In genomic region chr2:104654813-104655212, GRCh38 we compare ENCODE assay signal across 18 cellular contexts.
DNase-seq lines count a peak whose midpoint lies in the region; ATAC-seq and TF ChIP-seq lines count a peak whose summit lies in the region.
"Had no signal": no experiment of that assay in that cellular context is flagged by ENCODE, and none has a peak within 500 bp of the region (broad histone marks: within the 10 kb centered on the region; RNA-seq: fewer than 3 reads in every experiment).

No MANE protein-coding gene starts in this region.

- H2AFZ ChIP-seq in parathyroid adenoma, result no peak overlapping the region

- no peak overlapping the region for H3K4me3 ChIP-seq in parathyroid adenoma (ENCODE audit: low read depth, low read length)

- in situ Hi-C loops in KBM-7 (cut with MboI; ENCODE audit: low pct_unique_long_range_greater_than_20kb, low sequenced_read_pairs), result no loop called here

- no peak for TF ChIP-seq CTCF in parathyroid adenoma (IDR thresholded peaks at IDR 0.05)

- H3K4me1 ChIP-seq in parathyroid adenoma, result no peaks in the 10 kb centered on the region

- peak; percentile 48 for ATAC-seq in esophagus mucosa
- ATAC-seq in left ventricle myocardium superior, result peak; percentile 89
- ATAC-seq in HG03097 (IDR thresholded peaks at IDR 0.05; ENCODE audit: low FRiP score, unreplicated experiment), result no peak
- no peak for ATAC-seq in GM18502 (IDR thresholded peaks at IDR 0.05; ENCODE audit: poor library complexity, unreplicated experiment)

- peak; percentile 44 for DNase-seq in KBM-7
- peak; percentile 51 for DNase-seq in left ventricle myocardium superior
- no peak for DNase-seq in activated naive CD4-positive, alpha-beta T cell treated with anti-CD3 and anti-CD28 coated beads for 36 hours
- DNase-seq in germinal center (ENCODE audit: low spot score), result no peak
- DNase-seq: AML-193; CD4-positive, CD25-positive, alpha-beta regulatory T cell; DMS53; HFFc6; NCI-H1105 treated with DMSO at 0.1 percent for 48 hours; NCI-H2029; NCI-H2171 treated with DMSO at 0.1 percent for 48 hours; NCI-H524 treated with DMSO at 0.1 percent for 48 hours had no signal

- no peaks in the 10 kb centered on the region for H3K9me3 ChIP-seq in parathyroid adenoma (ENCODE audit: control insufficient read depth, low read length)

- no peaks in the 10 kb centered on the region for H3K79me2 ChIP-seq in parathyroid adenoma

- no peak overlapping the region for H3K4me3 Mint-ChIP-seq in activated naive CD4-positive, alpha-beta T cell treated with anti-CD3 and anti-CD28 coated beads for 36 hours
- H3K4me3 Mint-ChIP-seq: CD4-positive, CD25-positive, alpha-beta regulatory T cell; HFFc6 had no signal

- no peaks in the 10 kb centered on the region for H3K27me3 ChIP-seq in parathyroid adenoma (ENCODE audit: control insufficient read depth, insufficient read depth, low read length)

- intact Hi-C loops in left ventricle myocardium superior (cut with micrococcal nuclease), result no loop called here
- intact Hi-C loops in activated naive CD4-positive, alpha-beta T cell treated with anti-CD3 and anti-CD28 coated beads for 36 hours (cut with micrococcal nuclease), result no loop called here

- H3K4me1 Mint-ChIP-seq in activated naive CD4-positive, alpha-beta T cell treated with anti-CD3 and anti-CD28 coated beads for 36 hours (ENCODE audit: low read depth), result peaks cover 3% of the 10 kb centered on the region

- CTCF ChIA-PET in activated naive CD4-positive, alpha-beta T cell treated with anti-CD3 and anti-CD28 coated beads for 36 hours (lab: Charles Lee), result no interaction called here

- no peak overlapping the region for H3K4me2 ChIP-seq in parathyroid adenoma (ENCODE audit: low read length)
- H3K4me2 ChIP-seq: KMS-11 had no signal

- no peak overlapping the region for H3K9ac ChIP-seq in parathyroid adenoma
- H3K9ac ChIP-seq: KMS-11 had no signal

- H3K36me3 ChIP-seq in parathyroid adenoma (ENCODE audit: control insufficient read depth, insufficient read depth, low read length), result no peaks in the 10 kb centered on the region

- H3K27ac Mint-ChIP-seq in activated naive CD4-positive, alpha-beta T cell treated with anti-CD3 and anti-CD28 coated beads for 36 hours, result no peak overlapping the region
- H3K27ac Mint-ChIP-seq: CD4-positive, CD25-positive, alpha-beta regulatory T cell; HFFc6 had no signal

- peaks cover 32% of the 10 kb centered on the region for H3K27me3 Mint-ChIP-seq in activated naive CD4-positive, alpha-beta T cell treated with anti-CD3 and anti-CD28 coated beads for 36 hours (ENCODE audit: low read depth)

- H3K9me3 Mint-ChIP-seq in activated naive CD4-positive, alpha-beta T cell treated with anti-CD3 and anti-CD28 coated beads for 36 hours, result peaks cover 3% of the 10 kb centered on the region

- peak overlapping the region; percentile 55 for H3K27ac ChIP-seq in parathyroid adenoma
- H3K27ac ChIP-seq: KMS-11, RWPE1 had no signal

- H3K36me3 Mint-ChIP-seq in activated naive CD4-positive, alpha-beta T cell treated with anti-CD3 and anti-CD28 coated beads for 36 hours (ENCODE audit: low read depth), result no peaks in the 10 kb centered on the region

Comparison
In these comparisons a context has a peak if more than half of its experiments do, and no peak if none do; other contexts are left out.
1. DNase-seq: peak in KBM-7 (single experiment) and left ventricle myocardium superior (single experiment); none in activated naive CD4-positive, alpha-beta T cell treated with anti-CD3 and anti-CD28 coated beads for 36 hours (single experiment) and germinal center (single experiment).
2. ATAC-seq: peak in esophagus mucosa (single experiment) and left ventricle myocardium superior (single experiment); none in HG03097 (single experiment) and GM18502 (single experiment).